Comparison of ENCODE assay signal across 8 cellular contexts in the genomic region with DNA sequence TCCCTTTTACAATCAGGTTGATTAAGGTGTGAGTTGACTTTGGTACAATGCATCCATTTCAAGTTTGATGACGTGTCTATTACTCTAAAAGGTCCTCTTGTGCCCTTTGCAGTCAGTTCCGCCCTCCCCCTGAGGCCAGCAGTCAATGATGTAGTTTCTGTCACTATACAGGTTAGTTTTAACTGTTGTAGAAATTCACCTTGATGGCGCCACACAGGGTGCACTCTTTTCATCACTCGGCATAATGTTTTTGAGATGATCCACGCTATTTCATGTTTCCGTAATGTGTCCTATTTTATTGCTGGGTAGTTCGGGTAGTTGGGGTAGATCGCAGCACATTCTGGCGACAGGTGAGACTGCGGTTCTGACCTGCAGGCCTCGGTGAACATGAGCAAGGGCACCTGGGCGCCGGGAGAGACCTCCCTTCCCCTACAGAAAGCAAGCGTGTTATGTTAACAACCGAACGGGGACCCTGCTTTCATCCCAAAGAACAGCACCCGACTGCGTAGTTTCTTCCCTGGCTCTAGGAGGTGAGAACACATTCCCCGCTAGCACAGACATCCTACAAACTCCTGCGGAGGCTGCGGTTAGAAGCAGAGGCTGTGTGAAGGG.
A peak's percentile ranks its signal among the peaks of the same experiment; 100 is the strongest.
DNase-seq lines count a peak whose midpoint lies in the region; ATAC-seq, FAIRE-seq and TF ChIP-seq lines count a peak whose summit lies in the region.
"Not testable (repeated sequence)": the region's sequence is repeated elsewhere in the genome, so short reads cannot be mapped to it uniquely, and the experiment has no call there.

No MANE protein-coding gene starts in this region.

- TF ChIP-seq POLR2A in A549 (IDR thresholded peaks at IDR 0.05; ENCODE audit: low read length): not testable (repeated sequence)

- not testable (repeated sequence) for TF ChIP-seq RAD21 in A549 (conservative IDR thresholded peaks at IDR 0.05 in 1 of 2, IDR thresholded peaks at IDR 0.05 in 1 of 2)

- H3K4me3 ChIP-seq in A549: peak overlapping the region; percentile 37
- H3K4me3 ChIP-seq in Karpas-422 (ENCODE audit: low read length): peak overlapping the region; percentile 48; the same call in 1 of the 2 replicates
- peak overlapping the region in 47 of 59 donors; percentile 11 to 74 (median 55) for H3K4me3 ChIP-seq in dorsolateral prefrontal cortex

- H3K4me1 ChIP-seq in A549; Karpas-422 (ENCODE audit: low read length): not testable (repeated sequence)

- H2AFZ ChIP-seq in Karpas-422 (ENCODE audit: low read length): not testable (repeated sequence)

- not testable (repeated sequence) for H3K27ac ChIP-seq in A549; Karpas-422 (ENCODE audit: low read length)
- peak overlapping the region in 24 of 59 donors; percentile 42 to 88 (median 84) for H3K27ac ChIP-seq in dorsolateral prefrontal cortex

- not testable (repeated sequence) for H3K79me2 ChIP-seq in Karpas-422 (ENCODE audit: low read length)

- H3K9me2 ChIP-seq in Karpas-422 (replicated peaks; ENCODE audit: insufficient read depth, low read length): not testable (repeated sequence)

- peak overlapping the region; percentile 70 for H3K4me3 Mint-ChIP-seq in activated T-cell treated with anti-CD3 and anti-CD28 coated beads, Interleukin-2, amount 50 U/mL, for 24 hours

- ATAC-seq in A549 (peak; percentile 8 to 25), GM19351 (IDR thresholded peaks at IDR 0.05; ENCODE audit: unreplicated experiment) (peak; percentile 8), HG02798 (IDR thresholded peaks at IDR 0.05; ENCODE audit: poor library complexity, unreplicated experiment) (peak; percentile 47), left lobe of liver (peak; percentile 31), sciatic nerve (peak; percentile 28)

- H3K27me3 Mint-ChIP-seq in activated T-cell treated with anti-CD3 and anti-CD28 coated beads, Interleukin-2, amount 50 U/mL, for 24 hours: not testable (repeated sequence)

- H3K36me3 ChIP-seq in Karpas-422 (ENCODE audit: insufficient read depth, low read length): not testable (repeated sequence)

- H3K4me2 ChIP-seq in A549: peak overlapping the region; percentile 70
- peak overlapping the region; percentile 50 for H3K4me2 ChIP-seq in Karpas-422 (ENCODE audit: low read depth, low read length, poor library complexity, severe bottlenecking)

- TF ChIP-seq EP300 in A549 (IDR thresholded peaks at IDR 0.05): not testable (repeated sequence)

- H3K36me3 Mint-ChIP-seq in activated T-cell treated with anti-CD3 and anti-CD28 coated beads, Interleukin-2, amount 50 U/mL, for 24 hours (ENCODE audit: low read depth): not testable (repeated sequence)

- WGBS in A549 (ENCODE audit: missing lambda C conversion rate): 8% methylated on average over 7 of the region's 21 CpGs

- CTCF ChIA-PET in A549 (lab: Yijun Ruan, JAX): not testable (repeated sequence)

- H4K20me1 ChIP-seq in Karpas-422 (ENCODE audit: insufficient read depth, low read depth, low read length): not testable (repeated sequence)

- H3K9ac ChIP-seq in Karpas-422 (ENCODE audit: low read length): peak overlapping the region; percentile 59

- H3K27ac Mint-ChIP-seq in activated T-cell treated with anti-CD3 and anti-CD28 coated beads, Interleukin-2, amount 50 U/mL, for 24 hours: peak overlapping the region; percentile 100

- H3K27me3 ChIP-seq in Karpas-422 (ENCODE audit: low read length); dorsolateral prefrontal cortex: not testable (repeated sequence)

- intact Hi-C loops in dorsolateral prefrontal cortex (cut with DNase I); sciatic nerve (cut with DNase I): not testable (repeated sequence)

- POLR2A ChIA-PET in A549 (lab: Yijun Ruan, JAX): interaction anchor here (1.0 kb wide), 5 partner anchors 225 to 1661 kb away, joined by 3 to 10 read pairs (median 5); no protein-coding TSS in a partner anchor

- not testable (repeated sequence) for H3K9me3 Mint-ChIP-seq in activated T-cell treated with anti-CD3 and anti-CD28 coated beads, Interleukin-2, amount 50 U/mL, for 24 hours

- DNase-seq in A549 (ENCODE audit: low read depth in 1 of 2, low spot score in 1 of 2); Karpas-422; activated T-cell treated with anti-CD3 and anti-CD28 coated beads, Interleukin-2, amount 50 U/mL, for 24 hours; dorsolateral prefrontal cortex; left lobe of liver (ENCODE audit: low spot score); sciatic nerve (ENCODE audit: low spot score): not testable (repeated sequence)

- FAIRE-seq in A549 (lab: Jason Lieb, UNC): not testable (repeated sequence)

- H3K9me3 ChIP-seq in A549; Karpas-422 (ENCODE audit: low read length): not testable (repeated sequence)

- H3K4me1 Mint-ChIP-seq in activated T-cell treated with anti-CD3 and anti-CD28 coated beads, Interleukin-2, amount 50 U/mL, for 24 hours (ENCODE audit: low read depth): not testable (repeated sequence)

- not testable (repeated sequence) for TF ChIP-seq CTCF in A549 (IDR thresholded peaks at IDR 0.05); dorsolateral prefrontal cortex (IDR thresholded peaks at IDR 0.05 in 54 of 56, conservative IDR thresholded peaks at IDR 0.05 in 2 of 56; ENCODE audit: low read depth in 1 of 56, partially characterized antibody in 56 of 56)
